ENCODE assay signal across 1 cellular context in genomic region chr6:117188627-117189201, GRCh38.
TF ChIP-seq lines count a peak whose summit lies in the region.

No MANE protein-coding gene starts in this region.

TF ChIP-seq in H1, 55 proteins besides CTCF, POLR2A, EP300 and RAD21 (continued from another document):
- no peak for TF ChIP-seq POU5F1 (IDR thresholded peaks at IDR 0.05; ENCODE audit: low read depth, low read length)
TF ChIP-seq in H1: peak in this region for 0.
